Comparison of ENCODE assay signal across 8 cellular contexts in genomic region chr1:107965112-107965991, GRCh38. TPM values are rescaled to one million over a fixed set of nuclear protein-coding genes. Genes with fewer than 3 reads are reported as not detected.
A peak's percentile ranks its signal among the peaks of the same experiment; 100 is the strongest.
DNase-seq lines count a peak whose midpoint lies in the region; ATAC-seq and TF ChIP-seq lines count a peak whose summit lies in the region.

TSS of gene VAV3 (minus strand) at chr1:107965180. CDS start at chr1:107964869, 311 bp downstream.

- no peaks in the 10 kb centered on the region for H3K36me3 ChIP-seq in skeletal muscle satellite cell (ENCODE audit: insufficient read depth, low read length)

- peak within 1 kb of the TSS; percentile 19 for H3K9ac ChIP-seq in skeletal muscle satellite cell (ENCODE audit: low read depth, low read length)

- H3K27me3 ChIP-seq in skeletal muscle satellite cell (ENCODE audit: control insufficient read depth, insufficient read depth, low read length), result peaks cover 23% of the 10 kb centered on the region

- H3K4me1 ChIP-seq in skeletal muscle satellite cell (ENCODE audit: control insufficient read depth, insufficient read depth, low read length), result peaks cover 13% of the 10 kb centered on the region

- H3K4me2 ChIP-seq in skeletal muscle satellite cell (ENCODE audit: low read length), result peak within 1 kb of the TSS; percentile 93

- no peak for TF ChIP-seq CTCF in WI38 (IDR thresholded peaks at IDR 0.05; ENCODE audit: low read depth, low read length)

- DNase-seq in GM03348 (ENCODE audit: low spot score) (peak; percentile 79), NCI-H1105 treated with DMSO at 0.1 percent for 48 hours (lab: John Stamatoyannopoulos, UW) (peak; percentile 80), iPS-NIHi11 (ENCODE audit: low spot score) (peak; percentile 95), GOT3 (lab: John Stamatoyannopoulos, UW) (no peak)
- DNase-seq in central memory CD4-positive, alpha-beta T cell, result peak; percentile 27

- H3K9me3 ChIP-seq in skeletal muscle satellite cell (replicated peaks; ENCODE audit: low read length), result no peaks in the 10 kb centered on the region

- H3K4me3 ChIP-seq in WI38 (ENCODE audit: low read depth, low read length) (peak within 1 kb of the TSS; percentile 34), skeletal muscle satellite cell (ENCODE audit: low read length) (peak within 1 kb of the TSS; percentile 69)

- ATAC-seq in GM19467 (IDR thresholded peaks at IDR 0.05; ENCODE audit: unreplicated experiment), result no peak

RNA-seq across cellular contexts. Expression of gene VAV3, which starts in this region (rescaled TPM):
- total RNA-seq in skeletal muscle satellite cell (2012; rRNA removed), result 0.22 and 0.25 TPM in 2 replicates
